In the genomic region with DNA sequence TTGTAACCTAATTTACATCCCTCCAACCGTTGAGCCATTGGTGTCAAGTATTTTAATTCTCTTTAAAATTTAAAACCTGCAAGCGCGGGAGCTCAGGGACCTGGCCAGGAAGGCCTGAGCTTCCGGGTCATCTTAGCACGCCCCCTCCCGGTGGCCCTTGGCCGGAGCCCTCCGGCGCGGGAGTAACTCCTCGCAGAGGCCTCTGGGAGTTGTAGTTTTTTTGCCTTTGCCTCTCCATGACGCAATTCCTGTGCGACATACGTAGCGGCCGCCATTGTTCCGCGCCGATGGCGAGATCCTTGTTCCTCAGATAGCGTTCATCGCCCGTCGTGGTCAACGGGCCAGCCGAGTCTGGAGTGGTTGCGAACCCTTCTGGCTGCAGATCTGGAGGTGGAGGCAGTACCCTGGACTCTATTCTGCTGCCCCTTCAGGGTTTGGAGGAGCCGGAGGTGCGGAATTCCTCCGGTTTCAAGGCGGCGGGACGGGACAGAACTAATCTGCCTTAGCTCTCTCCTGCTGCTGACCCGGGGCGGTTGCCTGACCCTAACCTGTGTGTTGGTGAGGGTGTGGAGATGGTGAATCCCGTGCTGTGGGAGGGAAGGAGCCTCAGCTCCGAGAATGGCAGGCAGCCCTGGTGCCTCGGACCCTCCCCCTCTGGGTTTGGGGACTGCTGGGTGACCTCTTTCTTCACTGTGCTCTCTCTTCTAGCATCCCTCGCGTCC, we compare ENCODE assay signal across 1 cellular context.
TF ChIP-seq lines count a peak whose summit lies in the region.

TSS of gene ZNF268 (plus strand) at position 258 of the 722 bp plus-strand sequence. CDS start 503 bp downstream, outside the sequence.

TF ChIP-seq in K562, 482 proteins besides CTCF, POLR2A, EP300 and RAD21 (continued from another document and continues in another):
- TF ChIP-seq MGA (IDR thresholded peaks at IDR 0.05), result peak; percentile 76
- no peak for TF ChIP-seq ZFP1 (CRISPR knock-in tag; IDR thresholded peaks at IDR 0.05)
- no peak for TF ChIP-seq NELFE (IDR thresholded peaks at IDR 0.05; ENCODE audit: insufficient read depth, insufficient read length)
- TF ChIP-seq MCM5 (IDR thresholded peaks at IDR 0.05; ENCODE audit: low read depth), result no peak
- no peak for TF ChIP-seq ZNF165 (CRISPR knock-in tag; IDR thresholded peaks at IDR 0.05; ENCODE audit: borderline replicate concordance)
- peak; percentile 47 to 71; a peak in 1 of 4 replicates for TF ChIP-seq MAZ (CRISPR knock-in tag; conservative IDR thresholded peaks at IDR 0.05 in 1 of 2, IDR thresholded peaks at IDR 0.05 in 1 of 2)
- TF ChIP-seq ZNF354B (CRISPR knock-in tag; IDR thresholded peaks at IDR 0.05), result no peak
- TF ChIP-seq BCOR (IDR thresholded peaks at IDR 0.05), result no peak
- no peak for TF ChIP-seq SMARCA5 (IDR thresholded peaks at IDR 0.05)
- no peak for TF ChIP-seq HDAC6 (IDR thresholded peaks at IDR 0.05; ENCODE audit: low read depth, low read length)
- TF ChIP-seq TRIM28 (IDR thresholded peaks at IDR 0.05), result no peak; the same call in 1 of the 2 replicates
- TF ChIP-seq BCL6 (CRISPR knock-in tag; IDR thresholded peaks at IDR 0.05), result no peak
- TF ChIP-seq ZNF696 (CRISPR knock-in tag; conservative IDR thresholded peaks at IDR 0.05), result no peak
- TF ChIP-seq RB1 (IDR thresholded peaks at IDR 0.05; ENCODE audit: low read depth), result peak; percentile 92
- TF ChIP-seq ASH1L (IDR thresholded peaks at IDR 0.05; ENCODE audit: borderline replicate concordance, low read depth, partially characterized antibody), result no peak
- TF ChIP-seq CSDE1 (IDR thresholded peaks at IDR 0.05), result peak in 1 of 2 experiments; percentile 81; a peak in 2 of 4 replicates
- TF ChIP-seq, protein P1, sequence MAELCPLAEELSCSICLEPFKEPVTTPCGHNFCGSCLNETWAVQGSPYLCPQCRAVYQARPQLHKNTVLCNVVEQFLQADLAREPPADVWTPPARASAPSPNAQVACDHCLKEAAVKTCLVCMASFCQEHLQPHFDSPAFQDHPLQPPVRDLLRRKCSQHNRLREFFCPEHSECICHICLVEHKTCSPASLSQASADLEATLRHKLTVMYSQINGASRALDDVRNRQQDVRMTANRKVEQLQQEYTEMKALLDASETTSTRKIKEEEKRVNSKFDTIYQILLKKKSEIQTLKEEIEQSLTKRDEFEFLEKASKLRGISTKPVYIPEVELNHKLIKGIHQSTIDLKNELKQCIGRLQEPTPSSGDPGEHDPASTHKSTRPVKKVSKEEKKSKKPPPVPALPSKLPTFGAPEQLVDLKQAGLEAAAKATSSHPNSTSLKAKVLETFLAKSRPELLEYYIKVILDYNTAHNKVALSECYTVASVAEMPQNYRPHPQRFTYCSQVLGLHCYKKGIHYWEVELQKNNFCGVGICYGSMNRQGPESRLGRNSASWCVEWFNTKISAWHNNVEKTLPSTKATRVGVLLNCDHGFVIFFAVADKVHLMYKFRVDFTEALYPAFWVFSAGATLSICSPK (IDR thresholded peaks at IDR 0.05; ENCODE audit: borderline replicate concordance), result no peak
- TF ChIP-seq ZNF24 (IDR thresholded peaks at IDR 0.05), result no peak
- no peak for TF ChIP-seq ZNF274 (IDR thresholded peaks at IDR 0.05; ENCODE audit: borderline replicate concordance, low read depth, low read length)
- no peak for TF ChIP-seq STAG1 (CRISPR knock-in tag; IDR thresholded peaks at IDR 0.05; ENCODE audit: borderline replicate concordance)
- peak; percentile 59; the same call in 1 of the 2 replicates for TF ChIP-seq VEZF1 (CRISPR knock-in tag; IDR thresholded peaks at IDR 0.05)
- TF ChIP-seq NR4A1 (CRISPR knock-in tag; IDR thresholded peaks at IDR 0.05), result 0 out of 2 replicates have a peak, but pooled peaks have one; percentile 30
- TF ChIP-seq NR4A1 (tag; IDR thresholded peaks at IDR 0.05), result no peak
- TF ChIP-seq NR2C2 (CRISPR knock-in tag; IDR thresholded peaks at IDR 0.05), result peak; percentile 95
- TF ChIP-seq NR2C2 (tag; IDR thresholded peaks at IDR 0.05), result peak; percentile 99
- TF ChIP-seq, protein P2, sequence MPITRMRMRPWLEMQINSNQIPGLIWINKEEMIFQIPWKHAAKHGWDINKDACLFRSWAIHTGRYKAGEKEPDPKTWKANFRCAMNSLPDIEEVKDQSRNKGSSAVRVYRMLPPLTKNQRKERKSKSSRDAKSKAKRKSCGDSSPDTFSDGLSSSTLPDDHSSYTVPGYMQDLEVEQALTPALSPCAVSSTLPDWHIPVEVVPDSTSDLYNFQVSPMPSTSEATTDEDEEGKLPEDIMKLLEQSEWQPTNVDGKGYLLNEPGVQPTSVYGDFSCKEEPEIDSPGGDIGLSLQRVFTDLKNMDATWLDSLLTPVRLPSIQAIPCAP (CRISPR knock-in tag; IDR thresholded peaks at IDR 0.05; ENCODE audit: borderline replicate concordance), result no peak
- peak; percentile 85 for TF ChIP-seq POLR2AphosphoS5 (IDR thresholded peaks at IDR 0.05; ENCODE audit: control insufficient read depth, insufficient read depth, low read depth, low read length)
- no peak for TF ChIP-seq NFE2 (IDR thresholded peaks at IDR 0.05; ENCODE audit: low read depth)
- no peak for TF ChIP-seq ZNF232 (CRISPR knock-in tag; IDR thresholded peaks at IDR 0.05)
- no peak for TF ChIP-seq KDM2B (CRISPR knock-in tag; IDR thresholded peaks at IDR 0.05)
- TF ChIP-seq, protein P3, sequence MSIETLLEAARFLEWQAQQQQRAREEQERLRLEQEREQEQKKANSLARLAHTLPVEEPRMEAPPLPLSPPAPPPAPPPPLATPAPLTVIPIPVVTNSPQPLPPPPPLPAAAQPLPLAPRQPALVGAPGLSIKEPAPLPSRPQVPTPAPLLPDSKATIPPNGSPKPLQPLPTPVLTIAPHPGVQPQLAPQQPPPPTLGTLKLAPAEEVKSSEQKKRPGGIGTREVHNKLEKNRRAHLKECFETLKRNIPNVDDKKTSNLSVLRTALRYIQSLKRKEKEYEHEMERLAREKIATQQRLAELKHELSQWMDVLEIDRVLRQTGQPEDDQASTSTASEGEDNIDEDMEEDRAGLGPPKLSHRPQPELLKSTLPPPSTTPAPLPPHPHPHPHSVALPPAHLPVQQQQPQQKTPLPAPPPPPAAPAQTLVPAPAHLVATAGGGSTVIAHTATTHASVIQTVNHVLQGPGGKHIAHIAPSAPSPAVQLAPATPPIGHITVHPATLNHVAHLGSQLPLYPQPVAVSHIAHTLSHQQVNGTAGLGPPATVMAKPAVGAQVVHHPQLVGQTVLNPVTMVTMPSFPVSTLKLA (conservative IDR thresholded peaks at IDR 0.05), result peak; percentile 49 to 76; a peak in 3 of 4 replicates
- TF ChIP-seq U2AF2 (optimal IDR thresholded peaks at IDR 0.05; ENCODE audit: low read depth, low read length), result no peak
- TF ChIP-seq, protein P4, sequence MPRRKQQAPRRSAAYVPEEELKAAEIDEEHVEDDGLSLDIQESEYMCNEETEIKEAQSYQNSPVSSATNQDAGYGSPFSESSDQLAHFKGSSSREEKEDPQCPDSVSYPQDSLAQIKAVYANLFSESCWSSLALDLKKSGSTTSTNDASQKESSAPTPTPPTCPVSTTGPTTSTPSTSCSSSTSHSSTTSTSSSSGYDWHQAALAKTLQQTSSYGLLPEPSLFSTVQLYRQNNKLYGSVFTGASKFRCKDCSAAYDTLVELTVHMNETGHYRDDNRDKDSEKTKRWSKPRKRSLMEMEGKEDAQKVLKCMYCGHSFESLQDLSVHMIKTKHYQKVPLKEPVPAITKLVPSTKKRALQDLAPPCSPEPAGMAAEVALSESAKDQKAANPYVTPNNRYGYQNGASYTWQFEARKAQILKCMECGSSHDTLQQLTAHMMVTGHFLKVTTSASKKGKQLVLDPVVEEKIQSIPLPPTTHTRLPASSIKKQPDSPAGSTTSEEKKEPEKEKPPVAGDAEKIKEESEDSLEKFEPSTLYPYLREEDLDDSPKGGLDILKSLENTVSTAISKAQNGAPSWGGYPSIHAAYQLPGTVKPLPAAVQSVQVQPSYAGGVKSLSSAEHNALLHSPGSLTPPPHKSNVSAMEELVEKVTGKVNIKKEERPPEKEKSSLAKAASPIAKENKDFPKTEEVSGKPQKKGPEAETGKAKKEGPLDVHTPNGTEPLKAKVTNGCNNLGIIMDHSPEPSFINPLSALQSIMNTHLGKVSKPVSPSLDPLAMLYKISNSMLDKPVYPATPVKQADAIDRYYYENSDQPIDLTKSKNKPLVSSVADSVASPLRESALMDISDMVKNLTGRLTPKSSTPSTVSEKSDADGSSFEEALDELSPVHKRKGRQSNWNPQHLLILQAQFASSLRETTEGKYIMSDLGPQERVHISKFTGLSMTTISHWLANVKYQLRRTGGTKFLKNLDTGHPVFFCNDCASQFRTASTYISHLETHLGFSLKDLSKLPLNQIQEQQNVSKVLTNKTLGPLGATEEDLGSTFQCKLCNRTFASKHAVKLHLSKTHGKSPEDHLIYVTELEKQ (CRISPR knock-in tag; IDR thresholded peaks at IDR 0.05), result no peak
- TF ChIP-seq NCOA4 (IDR thresholded peaks at IDR 0.05; ENCODE audit: partially characterized antibody), result no peak
- TF ChIP-seq SMAD4 (CRISPR knock-in tag; conservative IDR thresholded peaks at IDR 0.05), result no peak; the same call in 1 of the 2 replicates
